Comparison of ENCODE assay signal across 8 cellular contexts in genomic region chr19:10086032-10086903, GRCh38. TPM values are rescaled to one million over a fixed set of nuclear protein-coding genes. Genes with fewer than 3 reads are reported as not detected.
DNase-seq lines count a peak whose midpoint lies in the region; ATAC-seq and TF ChIP-seq lines count a peak whose summit lies in the region.

SHFL (plus strand) TSS chr19:10086317; CDS start chr19:10086428, 111 bp downstream.

- peaks cover 0 to 21% of the 10 kb centered on the region in 2 donors for H3K36me3 ChIP-seq in adrenal gland (replicated peaks in 1 of 2)

- no peak for TF ChIP-seq CTCF in adrenal gland (IDR thresholded peaks at IDR 0.05)
- TF ChIP-seq CTCF in progenitor cell of endocrine pancreas (IDR thresholded peaks at IDR 0.05; ENCODE audit: unreplicated experiment): no peak
- TF ChIP-seq CTCF in type B pancreatic cell (conservative IDR thresholded peaks at IDR 0.05): no peak

- TF ChIP-seq POLR2A in adrenal gland (IDR thresholded peaks at IDR 0.05): peak in 1 of 2 donors; percentile 37

- peaks cover 4 to 5% of the 10 kb centered on the region in 2 donors for H3K4me1 ChIP-seq in adrenal gland (replicated peaks in 1 of 2)

- no peaks in the 10 kb centered on the region for H3K36me3 Mint-ChIP-seq in progenitor cell of endocrine pancreas (ENCODE audit: insufficient read depth)
- no peaks in the 10 kb centered on the region for H3K36me3 Mint-ChIP-seq in type B pancreatic cell

- H3K27ac ChIP-seq in adrenal gland: peak within 1 kb of the TSS in 4 of 5 donors; percentile 84 to 91 (median 85)

- no peaks in the 10 kb centered on the region for H3K27me3 ChIP-seq in adrenal gland

- peak; percentile 73 for DNase-seq in Ammon's horn (ENCODE audit: low spot score)
- DNase-seq in T follicular helper cell (ENCODE audit: low read depth): peak; percentile 77
- peak; percentile 65 to 79 (median 77) for DNase-seq in adrenal gland
- DNase-seq in left cardiac atrium: peak; percentile 80
- peak; percentile 35 for DNase-seq in progenitor cell of endocrine pancreas (ENCODE audit: low spot score, unreplicated experiment)
- no peak for DNase-seq in type B pancreatic cell (ENCODE audit: extremely low spot score, unreplicated experiment)

- peak within 1 kb of the TSS; percentile 84 for H3K27ac Mint-ChIP-seq in progenitor cell of endocrine pancreas
- no peak within 1 kb of the TSS for H3K27ac Mint-ChIP-seq in type B pancreatic cell

- WGBS in adrenal gland, 4 donors: 0 to 1% (median 1%) methylated on average over 22 to 85 of the region's 85 CpGs

- H3K4me3 Mint-ChIP-seq in progenitor cell of endocrine pancreas (ENCODE audit: low read depth): peak within 1 kb of the TSS; percentile 79
- peak within 1 kb of the TSS; percentile 90 for H3K4me3 Mint-ChIP-seq in type B pancreatic cell

- peaks cover 33% of the 10 kb centered on the region for H3K27me3 Mint-ChIP-seq in progenitor cell of endocrine pancreas
- H3K27me3 Mint-ChIP-seq in type B pancreatic cell: peaks cover 21% of the 10 kb centered on the region

- no peaks in the 10 kb centered on the region for H3K9me3 Mint-ChIP-seq in progenitor cell of endocrine pancreas (ENCODE audit: low read depth)
- H3K9me3 Mint-ChIP-seq in type B pancreatic cell: no peaks in the 10 kb centered on the region

- H3K4me1 Mint-ChIP-seq in progenitor cell of endocrine pancreas (ENCODE audit: low read depth): peaks cover 1% of the 10 kb centered on the region
- H3K4me1 Mint-ChIP-seq in type B pancreatic cell (ENCODE audit: unreplicated experiment): no peaks in the 10 kb centered on the region

- H3K9me3 ChIP-seq in adrenal gland (replicated peaks in 1 of 3): no peaks in the 10 kb centered on the region

- intact Hi-C loops in adrenal gland (cut with DNase I) (no loop called here), left cardiac atrium (cut with DNase I) (no loop called here)

- H3K4me3 ChIP-seq in adrenal gland: peak within 1 kb of the TSS; percentile 92 to 100 (median 97)

- peak; percentile 87 for ATAC-seq in GM19324 (IDR thresholded peaks at IDR 0.05; ENCODE audit: low FRiP score, unreplicated experiment)
- ATAC-seq in HG03565 (IDR thresholded peaks at IDR 0.05; ENCODE audit: unreplicated experiment): peak; percentile 71
- peak; percentile 94 to 97 for ATAC-seq in left cardiac atrium

RNA-seq across cellular contexts. Expression of gene SHFL, which starts in this region (rescaled TPM):
- total RNA-seq in adrenal gland: 10 to 100 TPM; 27.9 to 50.6 (median 42.3) TPM
- 100 to 1,000 TPM in 1 of 3 donors, 10 to 100 TPM in 2; 18.6 to 116 (median 85.5) TPM for polyA plus RNA-seq in adrenal gland
- 10 to 100 TPM; 11.4 to 18.7 TPM for total RNA-seq in left cardiac atrium
- total RNA-seq in progenitor cell of endocrine pancreas: 2.2 and 3.0 TPM in 2 replicates
- total RNA-seq in type B pancreatic cell (ENCODE audit: low replicate concordance): 16.8 and 18.9 TPM in 2 replicates
